In the genomic region with DNA sequence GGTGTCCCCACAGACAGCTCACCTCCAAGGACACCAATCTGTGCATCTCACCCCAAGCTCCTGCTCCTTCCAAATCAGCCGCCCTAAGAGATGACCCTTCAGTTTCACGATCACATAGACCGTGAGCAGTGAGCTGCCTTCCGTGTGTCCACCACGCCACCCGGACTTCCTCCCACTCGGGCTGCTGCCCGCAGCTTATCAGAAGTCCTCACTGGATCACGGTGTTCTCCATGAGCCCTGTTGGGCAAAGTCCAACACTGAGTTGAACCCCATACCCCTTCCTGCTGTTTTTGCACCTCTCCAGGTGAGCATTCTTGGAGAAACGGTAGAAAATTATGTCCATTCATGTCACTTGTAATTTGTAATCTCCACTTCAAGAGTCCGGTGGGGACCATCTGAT, we compare ENCODE assay signal across 15 cellular contexts.
DNase-seq lines count a peak whose midpoint lies in the region; ATAC-seq and TF ChIP-seq lines count a peak whose summit lies in the region.
"Had no signal": no experiment of that assay in that cellular context is flagged by ENCODE, and none has a peak within 500 bp of the region (broad histone marks: within the 10 kb centered on the region; RNA-seq: fewer than 3 reads in every experiment).

No MANE protein-coding gene starts in this region.

- H3K4me1 Mint-ChIP-seq in progenitor cell of endocrine pancreas (ENCODE audit: low read depth), result peaks cover 37% of the 10 kb centered on the region

- TF ChIP-seq POLR2A in heart left ventricle (IDR thresholded peaks at IDR 0.05), result no peak

- ATAC-seq in heart left ventricle (no peak), aorta (ENCODE audit: low FRiP score) (peak; percentile 15)
- ATAC-seq: CD8-positive, alpha-beta T cell; GM23338 had no signal

- H3K9me3 ChIP-seq in heart left ventricle (no peaks in the 10 kb centered on the region), aorta (ENCODE audit: control insufficient read depth, low read length) (no peaks in the 10 kb centered on the region), BE2C (no peaks in the 10 kb centered on the region)
- H3K9me3 ChIP-seq: BLaER1 treated with 17β-estradiol and CSF1 and Interleukin-3, amounts not matched to agents 10 nM and 100 nM had no signal

- peaks cover 18% of the 10 kb centered on the region for H3K9me3 Mint-ChIP-seq in progenitor cell of endocrine pancreas (ENCODE audit: low read depth)
- H3K9me3 Mint-ChIP-seq: CD8-positive, alpha-beta T cell; GM23338 had no signal

- H3K4me3 ChIP-seq in heart left ventricle, result no peak overlapping the region
- H3K4me3 ChIP-seq in aorta (ENCODE audit: low read length in 2 of 2), result no peak overlapping the region
- no peak overlapping the region for H3K4me3 ChIP-seq in BE2C (ENCODE audit: low read depth, low read length)
- H3K4me3 ChIP-seq: BLaER1 treated with 17β-estradiol and CSF1 and Interleukin-3, amounts not matched to agents 10 nM and 100 nM; GM23338 had no signal

- TF ChIP-seq CTCF in heart left ventricle (IDR thresholded peaks at IDR 0.05) (no peak), progenitor cell of endocrine pancreas (IDR thresholded peaks at IDR 0.05; ENCODE audit: unreplicated experiment) (no peak), BE2C (IDR thresholded peaks at IDR 0.05; ENCODE audit: low read depth, low read length) (no peak)

- no peak overlapping the region for H3K4me3 Mint-ChIP-seq in progenitor cell of endocrine pancreas (ENCODE audit: low read depth)
- H3K4me3 Mint-ChIP-seq: CD8-positive, alpha-beta T cell; GM23338 had no signal

- H3K27me3 Mint-ChIP-seq in progenitor cell of endocrine pancreas, result no peaks in the 10 kb centered on the region

- H3K36me3 ChIP-seq in heart left ventricle (no peaks in the 10 kb centered on the region), aorta (ENCODE audit: control insufficient read depth in 1 of 2, insufficient read depth in 2 of 2, low read length in 1 of 2) (no peaks in the 10 kb centered on the region), BE2C (no peaks in the 10 kb centered on the region)
- H3K36me3 ChIP-seq: BLaER1 treated with 17β-estradiol and CSF1 and Interleukin-3, amounts not matched to agents 10 nM and 100 nM had no signal

- H3K27ac ChIP-seq in heart left ventricle (no peak overlapping the region), aorta (ENCODE audit: low read depth in 1 of 2, low read length in 2 of 2) (no peak overlapping the region)
- H3K27ac ChIP-seq: BLaER1 treated with 17β-estradiol and CSF1 and Interleukin-3, amounts not matched to agents 10 nM and 100 nM had no signal

- peak; percentile 14 for DNase-seq in cardiac septum (ENCODE audit: low spot score)
- no peak for DNase-seq in heart left ventricle
- peak; percentile 7 for DNase-seq in mucosa of gallbladder (ENCODE audit: low spot score)
- DNase-seq in progenitor cell of endocrine pancreas (ENCODE audit: low spot score, unreplicated experiment), result no peak
- DNase-seq in aorta, result peak in 1 of 2 donors; percentile 43
- no peak for DNase-seq in T-helper 2 cell
- no peak for DNase-seq in BE2C
- DNase-seq in stimulated activated CD4-positive, alpha-beta T cell treated with anti-CD3 and anti-CD28 coated beads, Interleukin-2, amount 100 ng/mL, for 48 hours, result no peak
- DNase-seq: 8988T, DMS79, GDM1, HCEC 1CT had no signal

- peak overlapping the region; percentile 91 for H3K27ac Mint-ChIP-seq in progenitor cell of endocrine pancreas
- H3K27ac Mint-ChIP-seq: CD8-positive, alpha-beta T cell; GM23338 had no signal

- no peaks in the 10 kb centered on the region for H3K4me1 ChIP-seq in heart left ventricle
- no peaks in the 10 kb centered on the region for H3K4me1 ChIP-seq in aorta (ENCODE audit: control insufficient read depth in 1 of 2, insufficient read depth in 2 of 2, low read length in 2 of 2)
- H3K4me1 ChIP-seq in BE2C, result no peaks in the 10 kb centered on the region
- H3K4me1 ChIP-seq: BLaER1 treated with 17β-estradiol and CSF1 and Interleukin-3, amounts not matched to agents 10 nM and 100 nM had no signal

- WGBS in heart left ventricle, 4 donors, result 69 to 78% (median 73%) methylated on average over 11 of the region's 11 CpGs
- whole genome bisulfite sequencing in aorta, 2 donors, result 72% methylated on average over 11 of the region's 11 CpGs

- intact Hi-C loops in cardiac septum (cut with DNase I), result no loop called here
- intact Hi-C loops in heart left ventricle (cut with DNase I), result no loop called here
- intact Hi-C loops in aorta (cut with DNase I), result no loop called here

- H3K27me3 ChIP-seq in heart left ventricle, result no peaks in the 10 kb centered on the region
- no peaks in the 10 kb centered on the region for H3K27me3 ChIP-seq in aorta (ENCODE audit: control insufficient read depth in 1 of 2, insufficient read depth in 2 of 2, low read length in 1 of 2)
- no peaks in the 10 kb centered on the region for H3K27me3 ChIP-seq in BE2C
- H3K27me3 ChIP-seq: BLaER1 treated with 17β-estradiol and CSF1 and Interleukin-3, amounts not matched to agents 10 nM and 100 nM had no signal

- H3K36me3 Mint-ChIP-seq in progenitor cell of endocrine pancreas (ENCODE audit: insufficient read depth), result peaks cover 11% of the 10 kb centered on the region
- H3K36me3 Mint-ChIP-seq: CD8-positive, alpha-beta T cell had no signal

Comparison
In these comparisons a context has a peak if more than half of its experiments do, and no peak if none do; other contexts are left out.
1. DNase-seq: peak in cardiac septum (single experiment) and mucosa of gallbladder (single experiment); none in heart left ventricle (0 of 5), progenitor cell of endocrine pancreas (single experiment), T-helper 2 cell (0 of 5), BE2C (single experiment) and stimulated activated CD4-positive, alpha-beta T cell treated with anti-CD3 and anti-CD28 coated beads, Interleukin-2, amount 100 ng/mL, for 48 hours (0 of 2).